Comparison of ENCODE assay signal across 9 cellular contexts in the genomic region with DNA sequence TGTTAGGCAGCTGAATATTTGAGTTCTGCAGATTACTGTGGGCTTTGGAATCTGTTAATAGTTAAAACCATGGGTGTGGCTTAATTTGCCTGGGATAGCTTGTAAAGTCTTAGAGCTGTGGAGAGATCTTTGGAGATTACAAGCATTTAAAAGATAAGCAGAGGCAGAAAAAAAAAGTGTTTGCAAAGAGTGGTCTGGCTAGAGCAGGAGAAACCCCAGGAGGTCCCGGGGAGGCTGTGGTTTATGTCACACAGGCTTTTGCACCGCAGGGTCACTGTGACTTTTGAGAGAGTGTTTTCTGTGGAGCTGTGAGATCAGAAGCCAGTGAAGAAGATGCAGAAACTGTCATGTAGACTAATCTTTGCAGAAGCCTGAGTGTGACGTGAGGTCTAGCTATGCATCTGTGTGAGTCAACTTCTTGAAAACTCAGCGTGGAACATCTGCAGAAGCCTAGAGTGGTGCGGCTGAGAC. TPM values are rescaled to one million over a fixed set of nuclear protein-coding genes. Genes with fewer than 3 reads are reported as not detected.
A peak's percentile ranks its signal among the peaks of the same experiment; 100 is the strongest.
DNase-seq lines count a peak whose midpoint lies in the region; ATAC-seq, FAIRE-seq and TF ChIP-seq lines count a peak whose summit lies in the region.
"Had no signal": no experiment of that assay in that cellular context is flagged by ENCODE, and none has a peak within 500 bp of the region (broad histone marks: within the 10 kb centered on the region; RNA-seq: fewer than 3 reads in every experiment).

No MANE protein-coding gene starts in this region.

- peak overlapping the region; percentile 23 for H3K27ac Mint-ChIP-seq in endodermal cell
- H3K27ac Mint-ChIP-seq: nephron progenitor cell had no signal

- H3K27ac ChIP-seq in RWPE2 (ENCODE audit: poor library complexity, severe bottlenecking) (peak overlapping the region; percentile 100), endodermal cell (ENCODE audit: low read depth, low read length) (no peak overlapping the region), kidney (ENCODE audit: low read depth in 2 of 2, low read length in 2 of 2) (no peak overlapping the region)

- TF ChIP-seq CTCF in RWPE2 (IDR thresholded peaks at IDR 0.05; ENCODE audit: poor library complexity, severe bottlenecking) (no peak), endodermal cell (conservative IDR thresholded peaks at IDR 0.05) (no peak), omental fat pad (IDR thresholded peaks at IDR 0.05) (no peak), kidney (IDR thresholded peaks at IDR 0.05; ENCODE audit: borderline replicate concordance, extremely low read depth, insufficient read depth) (no peak)

- H3K9me3 ChIP-seq in RWPE2 (ENCODE audit: severe bottlenecking): no peaks in the 10 kb centered on the region
- H3K9me3 ChIP-seq in endodermal cell (ENCODE audit: control insufficient read depth, low read length): no peaks in the 10 kb centered on the region
- no peaks in the 10 kb centered on the region for H3K9me3 ChIP-seq in MG63
- no peaks in the 10 kb centered on the region for H3K9me3 ChIP-seq in kidney (ENCODE audit: control insufficient read depth in 1 of 2, low read length in 2 of 2)

- H3K27me3 ChIP-seq in RWPE2 (ENCODE audit: insufficient read depth, poor library complexity, severe bottlenecking) (no peaks in the 10 kb centered on the region), endodermal cell (ENCODE audit: control insufficient read depth, insufficient read depth, low read length, poor library complexity, severe bottlenecking) (no peaks in the 10 kb centered on the region), MG63 (no peaks in the 10 kb centered on the region)

- no peak for FAIRE-seq in kidney (lab: Jason Lieb, UNC)

- H3K4me1 Mint-ChIP-seq in endodermal cell: peaks cover 89% of the 10 kb centered on the region

- H3K9me3 Mint-ChIP-seq in endodermal cell: no peaks in the 10 kb centered on the region
- H3K9me3 Mint-ChIP-seq: nephron progenitor cell had no signal

- H3K4me1 ChIP-seq in RWPE2 (ENCODE audit: insufficient read depth, poor library complexity, severe bottlenecking) (peaks cover 52% of the 10 kb centered on the region), endodermal cell (ENCODE audit: control insufficient read depth, insufficient read depth, low read length) (peaks cover 42% of the 10 kb centered on the region), kidney (ENCODE audit: control insufficient read depth in 1 of 2, insufficient read depth in 1 of 2, low read depth in 1 of 2, low read length in 2 of 2) (peaks cover 41 to 52% of the 10 kb centered on the region in 2 donors)

- ATAC-seq in GM18867 (IDR thresholded peaks at IDR 0.05; ENCODE audit: unreplicated experiment): peak; percentile 48
- no peak for ATAC-seq in RWPE2 (ENCODE audit: low read depth)
- ATAC-seq in omental fat pad (ENCODE audit: low FRiP score): no peak

- H3K4me3 Mint-ChIP-seq in endodermal cell: no peak overlapping the region
- H3K4me3 Mint-ChIP-seq: nephron progenitor cell had no signal

- DNase-seq in RWPE2 (ENCODE audit: low spot score): no peak
- DNase-seq in endodermal cell: peak; percentile 75
- peak; percentile 38 for DNase-seq in stimulated activated CD8-positive, alpha-beta memory T cell treated with anti-CD3 and anti-CD28 coated beads, Interleukin-4, amount 100 ng/mL, for 24 hours (ENCODE audit: low read depth)
- DNase-seq in MG63: no peak
- DNase-seq in omental fat pad (ENCODE audit: low spot score): no peak
- DNase-seq in kidney: no peak
- DNase-seq: NCI-H510A treated with DMSO at 0.1 percent for 48 hours, nephron progenitor cell had no signal

- 79 to 88% methylated on average over 2 to 5 of the region's 5 CpGs for WGBS in endodermal cell (ENCODE audit: insufficient coverage in 1 of 2, insufficient read length in 1 of 2), 2 experiments

- H3K4me3 ChIP-seq in RWPE2 (ENCODE audit: severe bottlenecking): no peak overlapping the region
- H3K4me3 ChIP-seq in endodermal cell (ENCODE audit: low read length): peak overlapping the region; percentile 2
- no peak overlapping the region for H3K4me3 ChIP-seq in MG63
- no peak overlapping the region for H3K4me3 ChIP-seq in kidney (ENCODE audit: low read length in 2 of 2)

- H3K9ac ChIP-seq in endodermal cell (ENCODE audit: extremely low read depth, low read length, poor library complexity, severe bottlenecking): no peak overlapping the region
- no peak overlapping the region for H3K9ac ChIP-seq in kidney (ENCODE audit: low read length in 2 of 2)

- intact Hi-C loops in kidney (cut with DNase I): no loop called here

- H3K27me3 Mint-ChIP-seq in endodermal cell (ENCODE audit: insufficient read depth): no peaks in the 10 kb centered on the region

- H3K36me3 Mint-ChIP-seq in endodermal cell (ENCODE audit: low read depth): no peaks in the 10 kb centered on the region

- H3K36me3 ChIP-seq in RWPE2 (ENCODE audit: low read depth) (no peaks in the 10 kb centered on the region), endodermal cell (ENCODE audit: control insufficient read depth, insufficient read depth, low read length) (no peaks in the 10 kb centered on the region), MG63 (no peaks in the 10 kb centered on the region), kidney (ENCODE audit: control insufficient read depth in 1 of 2, insufficient read depth in 2 of 2, low read length in 2 of 2) (no peaks in the 10 kb centered on the region)

RNA-seq across cellular contexts. Expression of a gene that starts 49.0 kb away (rescaled TPM):
- total RNA-seq in endodermal cell (10 to 100 TPM; 17.3 to 20.1 TPM), omental fat pad (10 to 100 TPM; 14.5 to 34.2 (median 19.3) TPM), kidney (71.7 TPM)
- polyA plus RNA-seq in endodermal cell (2013, experiment 1 of 2): 18.5 TPM
- polyA plus RNA-seq in endodermal cell (2013, experiment 2 of 2): 16.6 TPM
- not detected in 2 replicates for total RNA-seq in MG63 (2014; rRNA removed; shearing (Covaris generic); ENCODE audit: low replicate concordance)
- 2.7 TPM for polyA plus RNA-seq in kidney (ENCODE audit: insufficient read depth, low read depth, low replicate concordance)

Comparison
In these comparisons a context has a peak if more than half of its experiments do, and no peak if none do; other contexts are left out.
1. DNase-seq: peak in endodermal cell (single experiment) and stimulated activated CD8-positive, alpha-beta memory T cell treated with anti-CD3 and anti-CD28 coated beads, Interleukin-4, amount 100 ng/mL, for 24 hours (single experiment); none in RWPE2 (single experiment), MG63 (single experiment), omental fat pad (single experiment) and kidney (single experiment).
2. RNA of a gene that starts 49.0 kb away (total RNA-seq): 71.7 TPM in kidney (single experiment), 14.5 to 34.2 TPM in omental fat pad and 17.3 to 20.1 TPM in endodermal cell; not detected in MG63; every median in the first group is over 10 times any median in the second.